ENCODE assay signal across 8 cellular contexts in the genomic region with DNA sequence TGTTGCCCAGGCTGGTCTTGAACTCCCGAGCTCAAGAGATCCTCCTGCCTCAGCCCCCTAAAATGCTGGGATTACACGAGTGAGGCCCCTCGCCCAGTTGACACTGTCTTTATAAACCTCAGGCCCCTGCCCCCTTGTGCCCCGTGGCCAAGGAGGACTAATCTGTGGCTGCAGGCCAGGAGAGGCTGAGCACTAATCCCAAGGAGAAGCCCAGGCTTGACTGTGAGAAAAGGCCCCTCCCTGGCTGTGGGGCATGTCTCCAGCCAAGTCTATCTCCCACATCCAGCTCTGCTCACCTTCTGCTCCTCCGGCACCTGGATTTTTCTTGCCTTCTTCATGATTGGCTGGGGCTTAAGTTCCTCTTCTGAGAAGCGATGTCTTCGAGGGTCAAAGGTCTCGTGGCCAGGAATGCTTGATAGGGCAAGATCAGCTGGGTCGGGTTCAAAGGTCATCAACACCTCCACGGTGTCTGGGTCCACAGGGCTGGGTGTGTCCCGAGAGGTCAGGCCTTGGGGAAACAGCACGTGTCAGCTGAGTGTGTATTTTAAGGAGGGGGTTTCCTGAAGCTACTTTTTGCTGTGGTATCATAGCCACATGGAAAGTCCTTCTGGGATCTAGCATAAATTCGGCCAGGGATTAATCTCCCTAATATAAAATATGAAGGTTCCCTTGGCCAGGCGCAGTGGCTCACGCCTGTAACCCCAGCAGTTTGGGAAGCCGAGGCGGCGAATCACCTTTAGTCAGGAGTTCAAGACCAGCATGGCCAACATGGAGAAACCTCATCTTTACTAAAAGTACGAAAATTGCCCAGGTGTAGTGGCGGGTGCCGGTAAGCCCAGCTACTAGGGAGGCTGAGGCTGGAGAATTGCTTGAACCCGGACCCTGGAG. TPM values are rescaled to one million over a fixed set of nuclear protein-coding genes. Genes with fewer than 3 reads are reported as not detected.
DNase-seq lines count a peak whose midpoint lies in the region; ATAC-seq and TF ChIP-seq lines count a peak whose summit lies in the region.

No MANE protein-coding gene starts in this region.

- peak overlapping the region; percentile 96 for H3K9ac ChIP-seq in HCT116 (ENCODE audit: low read length)

- no peak for TF ChIP-seq POLR2A in HCT116 (IDR thresholded peaks at IDR 0.05; ENCODE audit: borderline replicate concordance, extremely low read depth, insufficient read depth, insufficient read length)

- no peaks in the 10 kb centered on the region for H3K9me3 ChIP-seq in HCT116 (ENCODE audit: control insufficient read depth in 1 of 2, insufficient read depth in 1 of 2, low read depth in 1 of 2, low read length in 2 of 2)
- H3K9me3 ChIP-seq in right atrium auricular region, result no peaks in the 10 kb centered on the region

- no peaks in the 10 kb centered on the region for H3K27me3 ChIP-seq in HCT116 (ENCODE audit: insufficient read depth, low read length)
- H3K27me3 ChIP-seq in right atrium auricular region, result no peaks in the 10 kb centered on the region

- peaks cover 38% of the 10 kb centered on the region for H3K4me1 Mint-ChIP-seq in WTC11
- peaks cover 75% of the 10 kb centered on the region for H3K4me1 Mint-ChIP-seq in stimulated activated naive CD8-positive, alpha-beta T cell treated with anti-CD3 and anti-CD28 coated beads, Interleukin-15, amount 100 ng/mL, for 72 hours

- TF ChIP-seq CTCF in HCT116 (IDR thresholded peaks at IDR 0.05 in 2 of 3, conservative IDR thresholded peaks at IDR 0.05 in 1 of 3; ENCODE audit: borderline replicate concordance in 1 of 3, insufficient read depth in 1 of 3, low read depth in 2 of 3, low read length in 2 of 3), result no peak
- no peak for TF ChIP-seq CTCF in WTC11 (IDR thresholded peaks at IDR 0.05)
- no peak for TF ChIP-seq CTCF in right atrium auricular region (IDR thresholded peaks at IDR 0.05)

- no peak overlapping the region for H3K27ac Mint-ChIP-seq in WTC11
- H3K27ac Mint-ChIP-seq in stimulated activated naive CD8-positive, alpha-beta T cell treated with anti-CD3 and anti-CD28 coated beads, Interleukin-15, amount 100 ng/mL, for 72 hours, result peak overlapping the region in 1 of 2 donors; percentile 42

- ATAC-seq in HCT116 (no peak), WTC11 (no peak), GM21529 (IDR thresholded peaks at IDR 0.05; ENCODE audit: unreplicated experiment) (no peak), HG03520 (IDR thresholded peaks at IDR 0.05; ENCODE audit: unreplicated experiment) (no peak)
- ATAC-seq in stimulated activated naive CD8-positive, alpha-beta T cell treated with anti-CD3 and anti-CD28 coated beads, Interleukin-15, amount 100 ng/mL, for 72 hours, result no peak

- H3K36me3 ChIP-seq in HCT116 (ENCODE audit: control insufficient read depth in 1 of 2, insufficient read depth in 2 of 2, low read length in 2 of 2) (peaks cover 2 to 13% of the 10 kb centered on the region in 2 experiments; a peak in 1 of 4 replicates), right atrium auricular region (no peaks in the 10 kb centered on the region)

- H3K4me3 Mint-ChIP-seq in WTC11, result peak overlapping the region; percentile 44; the same call in 1 of the 2 replicates
- peak overlapping the region; percentile 84 to 95 for H3K4me3 Mint-ChIP-seq in stimulated activated naive CD8-positive, alpha-beta T cell treated with anti-CD3 and anti-CD28 coated beads, Interleukin-15, amount 100 ng/mL, for 72 hours

- peaks cover 18% of the 10 kb centered on the region for H3K79me2 ChIP-seq in HCT116 (ENCODE audit: insufficient read depth, low read length)

- POLR2A ChIA-PET in HCT116 (lab: Charles Lee) (interaction anchor here (0.6 to 2.6 kb wide), 6 partner anchors 9 to 156 kb away, joined by 3 to 16 read pairs (median 7); a partner anchor contains a TSS), WTC11 (lab: Charles Lee) (interaction anchor here (0.7 to 1.1 kb wide), 4 partner anchors 9 to 18 kb away, joined by 3 to 8 read pairs (median 4); a partner anchor contains a TSS)

- peak overlapping the region; percentile 93 for H3K4me2 ChIP-seq in HCT116 (ENCODE audit: low read length)

- H3K4me1 ChIP-seq in HCT116 (ENCODE audit: control insufficient read depth in 1 of 2, insufficient read depth in 2 of 2, low read length in 2 of 2), result peaks cover 38 to 79% of the 10 kb centered on the region in 2 experiments
- peaks cover 0 to 75% of the 10 kb centered on the region in 2 donors for H3K4me1 ChIP-seq in right atrium auricular region

- no peak overlapping the region for H2AFZ ChIP-seq in HCT116 (ENCODE audit: low read depth, low read length, poor library complexity, severe bottlenecking)

- H3K4me3 ChIP-seq in HCT116 (replicated peaks in 1 of 2; ENCODE audit: low read depth in 1 of 2, low read length in 2 of 2) (peak overlapping the region; percentile 43 to 83), right atrium auricular region (peak overlapping the region in 1 of 2 donors; percentile 78)

- no peaks in the 10 kb centered on the region for H4K20me1 ChIP-seq in HCT116 (ENCODE audit: insufficient read depth)

- H3K27me3 Mint-ChIP-seq in WTC11 (ENCODE audit: low read depth), result peaks cover 8% of the 10 kb centered on the region
- H3K27me3 Mint-ChIP-seq in stimulated activated naive CD8-positive, alpha-beta T cell treated with anti-CD3 and anti-CD28 coated beads, Interleukin-15, amount 100 ng/mL, for 72 hours, result no peaks in the 10 kb centered on the region

- RAD21 ChIA-PET in HCT116 (lab: Charles Lee; ENCODE audit: low non-redundant PET in 1 of 2, low total read pairs in 2 of 2, uncharacterized antibody in 2 of 2, unreplicated experiment in 2 of 2), result interaction anchor here in 1 of 2 experiments (1.0 kb wide), 1 partner anchor 14 kb away, joined by 3 read pairs; a partner anchor contains a TSS

- no peaks in the 10 kb centered on the region for H3K36me3 Mint-ChIP-seq in WTC11

- intact Hi-C loops in HCT116 (cut with micrococcal nuclease), result no loop called here

- BruUV-seq in HCT116 (replicated peaks; lab: Mats Ljungman, UMichigan), result no TSS peak

- no peak for TF ChIP-seq RAD21 in HCT116 (IDR thresholded peaks at IDR 0.05; ENCODE audit: low read depth)

- no peaks in the 10 kb centered on the region for H3K9me3 Mint-ChIP-seq in WTC11
- peaks cover under 1 to 2% of the 10 kb centered on the region in 2 donors for H3K9me3 Mint-ChIP-seq in stimulated activated naive CD8-positive, alpha-beta T cell treated with anti-CD3 and anti-CD28 coated beads, Interleukin-15, amount 100 ng/mL, for 72 hours

- no peaks in the 10 kb centered on the region for H3K9me2 ChIP-seq in HCT116 (ENCODE audit: insufficient read depth)

- H3K27ac ChIP-seq in HCT116 (ENCODE audit: low read depth, low read length) (peak overlapping the region; percentile 95), right atrium auricular region (peak overlapping the region; percentile 97 to 98)

- no peak for DNase-seq in HCT116 (ENCODE audit: low read depth, low spot score)
- no peak for DNase-seq in WTC11 (ENCODE audit: low spot score)
- DNase-seq in right atrium auricular region (ENCODE audit: low spot score), result no peak
- no peak for DNase-seq in stimulated activated naive CD8-positive, alpha-beta T cell treated with anti-CD3 and anti-CD28 coated beads, Interleukin-15, amount 100 ng/mL, for 72 hours
- DNase-seq in NCI-H2171 (lab: John Stamatoyannopoulos, UW), result no peak
- DNase-seq in nucleus accumbens (lab: John Stamatoyannopoulos, UW), result no peak

- CTCF ChIA-PET in HCT116 (lab: Charles Lee) (no interaction called here), WTC11 (lab: Charles Lee) (interaction anchor here (0.9 to 2.3 kb wide), 5 partner anchors 12 to 209 kb away, joined by 3 to 8 read pairs (median 4); a partner anchor contains a TSS)

TF ChIP-seq in HCT116, 20 proteins besides CTCF, POLR2A, EP300 and RAD21 (continues in another document):
- TF ChIP-seq, protein P1, sequence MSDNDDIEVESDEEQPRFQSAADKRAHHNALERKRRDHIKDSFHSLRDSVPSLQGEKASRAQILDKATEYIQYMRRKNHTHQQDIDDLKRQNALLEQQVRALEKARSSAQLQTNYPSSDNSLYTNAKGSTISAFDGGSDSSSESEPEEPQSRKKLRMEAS (IDR thresholded peaks at IDR 0.05), result no peak

TF ChIP-seq in WTC11, 78 proteins besides CTCF, POLR2A, EP300 and RAD21 (continues in another document):
- TF ChIP-seq ZBTB21 (CRISPR knock-in tag; IDR thresholded peaks at IDR 0.05; ENCODE audit: borderline replicate concordance), result no peak
- TF ChIP-seq, protein P2, sequence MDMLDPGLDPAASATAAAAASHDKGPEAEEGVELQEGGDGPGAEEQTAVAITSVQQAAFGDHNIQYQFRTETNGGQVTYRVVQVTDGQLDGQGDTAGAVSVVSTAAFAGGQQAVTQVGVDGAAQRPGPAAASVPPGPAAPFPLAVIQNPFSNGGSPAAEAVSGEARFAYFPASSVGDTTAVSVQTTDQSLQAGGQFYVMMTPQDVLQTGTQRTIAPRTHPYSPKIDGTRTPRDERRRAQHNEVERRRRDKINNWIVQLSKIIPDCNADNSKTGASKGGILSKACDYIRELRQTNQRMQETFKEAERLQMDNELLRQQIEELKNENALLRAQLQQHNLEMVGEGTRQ (CRISPR knock-in tag; IDR thresholded peaks at IDR 0.05), result no peak
- no peak for TF ChIP-seq ZNF317 (CRISPR knock-in tag; IDR thresholded peaks at IDR 0.05; ENCODE audit: borderline replicate concordance, low read depth)
- TF ChIP-seq, protein P3, sequence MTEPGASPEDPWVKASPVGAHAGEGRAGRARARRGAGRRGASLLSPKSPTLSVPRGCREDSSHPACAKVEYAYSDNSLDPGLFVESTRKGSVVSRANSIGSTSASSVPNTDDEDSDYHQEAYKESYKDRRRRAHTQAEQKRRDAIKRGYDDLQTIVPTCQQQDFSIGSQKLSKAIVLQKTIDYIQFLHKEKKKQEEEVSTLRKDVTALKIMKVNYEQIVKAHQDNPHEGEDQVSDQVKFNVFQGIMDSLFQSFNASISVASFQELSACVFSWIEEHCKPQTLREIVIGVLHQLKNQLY (CRISPR knock-in tag; IDR thresholded peaks at IDR 0.05), result no peak

RNA-seq across cellular contexts. Expression of a gene that starts 3.8 kb away (rescaled TPM):
- 45.9 TPM for total RNA-seq in HCT116 (2021; ENCODE audit: unreplicated experiment)
- 74.3 and 81.3 TPM in 2 replicates for polyA plus RNA-seq in HCT116 (2012)
- total RNA-seq in WTC11 (2021), result 10.5 to 12.0 TPM (median 11.4 TPM) in 3 replicates
- 1 to 10 TPM; 2.8 to 5.9 TPM for total RNA-seq in right atrium auricular region

RNA-seq across cellular contexts. Expression of a gene that starts 12.6 kb away (rescaled TPM):
- 29.6 TPM for total RNA-seq in HCT116 (2021; ENCODE audit: unreplicated experiment)
- polyA plus RNA-seq in HCT116 (2012), result 36.9 and 43.3 TPM in 2 replicates
- 41.4 to 53.7 TPM (median 47.5 TPM) in 3 replicates for total RNA-seq in WTC11 (2021)
- 10 to 100 TPM in 1 of 2 donors, 1 to 10 TPM in 1; 3.4 to 13.3 TPM for total RNA-seq in right atrium auricular region

RNA-seq across cellular contexts. Expression of a gene that starts 14.1 kb away (rescaled TPM):
- total RNA-seq in HCT116 (2021; ENCODE audit: unreplicated experiment) (19.9 TPM), WTC11 (2021) (46.7 to 64.6 TPM (median 48.4 TPM) in 3 replicates), right atrium auricular region (1 to 10 TPM; 6.2 to 8.0 TPM)
- 5.9 and 6.9 TPM in 2 replicates for polyA plus RNA-seq in HCT116 (2012)

RNA-seq across cellular contexts. Expression of a gene that starts 14.4 kb away (rescaled TPM):
- total RNA-seq in HCT116 (2021; ENCODE audit: unreplicated experiment), result 2,006 TPM
- polyA plus RNA-seq in HCT116 (2012), result 3,599 and 4,255 TPM in 2 replicates
- 1,712 to 1,987 TPM (median 1,909 TPM) in 3 replicates for total RNA-seq in WTC11 (2021)
- total RNA-seq in right atrium auricular region, result 1,000 to 10,000 TPM in 1 of 2 donors, 100 to 1,000 TPM in 1; 846 to 1,334 TPM

RNA-seq across cellular contexts. Expression of a gene that starts 18.5 kb away (rescaled TPM):
- 6.8 TPM for total RNA-seq in HCT116 (2021; ENCODE audit: unreplicated experiment)
- polyA plus RNA-seq in HCT116 (2012), result 1.9 and 3.1 TPM in 2 replicates
- total RNA-seq in WTC11 (2021), result 6.6 to 8.8 TPM (median 6.8 TPM) in 3 replicates
- total RNA-seq in right atrium auricular region, result not detected
